8 cellular contexts compared by ENCODE assay signal in genomic region chr14:103563089-103563620, GRCh38. TPM values are rescaled to one million over a fixed set of nuclear protein-coding genes. Genes with fewer than 3 reads are reported as not detected.
DNase-seq lines count a peak whose midpoint lies in the region; ATAC-seq and TF ChIP-seq lines count a peak whose summit lies in the region.

No MANE protein-coding gene starts in this region.

- H3K9me3 Mint-ChIP-seq in CD14-positive monocyte = no peaks in the 10 kb centered on the region

- peak; percentile 38 for ATAC-seq in GM19467 (IDR thresholded peaks at IDR 0.05; ENCODE audit: unreplicated experiment)

- H3K36me3 Mint-ChIP-seq in CD14-positive monocyte = peaks cover 24 to 34% of the 10 kb centered on the region in 2 donors

- DNase-seq in CD14-positive monocyte (ENCODE audit: low spot score) (no peak), HPDE6-E6E7 (ENCODE audit: extremely low spot score) (peak; percentile 82), WERI-Rb-1 (no peak), foreskin fibroblast (no peak), prostate gland (ENCODE audit: low spot score) (peak; percentile 51), OCI-M1 (lab: John Stamatoyannopoulos, UW) (no peak), NCI-H187 treated with DMSO at 0.1 percent for 48 hours (lab: John Stamatoyannopoulos, UW) (no peak)

- WGBS in prostate gland = under 1% methylated on average over 35 of the region's 35 CpGs

- peaks cover 36% of the 10 kb centered on the region for H3K4me1 Mint-ChIP-seq in CD14-positive monocyte

- H3K27ac Mint-ChIP-seq in CD14-positive monocyte = peak overlapping the region; percentile 48 to 91 (median 81)

- H3K9me3 ChIP-seq in WERI-Rb-1 (ENCODE audit: severe bottlenecking) (no peaks in the 10 kb centered on the region), prostate gland (no peaks in the 10 kb centered on the region)

- TF ChIP-seq CTCF in CD14-positive monocyte (IDR thresholded peaks at IDR 0.05) (no peak), WERI-Rb-1 (IDR thresholded peaks at IDR 0.05; ENCODE audit: low read depth, low read length) (no peak), foreskin fibroblast (IDR thresholded peaks at IDR 0.05; ENCODE audit: low read depth, low read length) (no peak), prostate gland (IDR thresholded peaks at IDR 0.05) (no peak)

- intact Hi-C loops in CD14-positive monocyte (cut with micrococcal nuclease) = loop anchor here (2.0 to 5.0 kb wide), 3 partner anchors 41 to 66 kb away; partner anchors contain the start of genes KLC1 (in 2 of the 2) and CKB (in 1 of the 2)
- intact Hi-C loops in prostate gland (cut with DNase I) = loop anchor here (10.0 kb wide), 1 partner anchor 152 kb away; the partner anchor contains the start of genes XRCC3 and ZFYVE21

- H3K27ac ChIP-seq in WERI-Rb-1 = peak overlapping the region; percentile 90
- H3K27ac ChIP-seq in prostate gland = peak overlapping the region; percentile 84 to 97

- peaks cover 13% of the 10 kb centered on the region for H3K4me1 ChIP-seq in prostate gland (replicated peaks)

- H3K4me3 ChIP-seq in WERI-Rb-1 (ENCODE audit: low read depth, low read length) (peak overlapping the region; percentile 73), foreskin fibroblast (ENCODE audit: low read depth in 1 of 2, low read length in 2 of 2) (peak overlapping the region; percentile 72 to 84), prostate gland (peak overlapping the region; percentile 88 to 96)

- H3K36me3 ChIP-seq in WERI-Rb-1 = peaks cover 38% of the 10 kb centered on the region
- no peaks in the 10 kb centered on the region for H3K36me3 ChIP-seq in prostate gland

- H3K27me3 Mint-ChIP-seq in CD14-positive monocyte (ENCODE audit: low read depth in 3 of 3) = no peaks in the 10 kb centered on the region

- TF ChIP-seq POLR2A in prostate gland (IDR thresholded peaks at IDR 0.05) = no peak

- H3K4me3 Mint-ChIP-seq in CD14-positive monocyte = peak overlapping the region; percentile 90 to 96

- H3K27me3 ChIP-seq in WERI-Rb-1 (ENCODE audit: insufficient read depth, low read depth, severe bottlenecking) (no peaks in the 10 kb centered on the region), prostate gland (replicated peaks; ENCODE audit: insufficient read depth) (no peaks in the 10 kb centered on the region)

RNA-seq across cellular contexts. Expression of gene COA8, which starts 0.4 kb away (rescaled TPM):
- polyA plus RNA-seq in CD14-positive monocyte = 10 to 100 TPM; 52.3 to 58.1 TPM
- total RNA-seq in prostate gland = 10 to 100 TPM; 24.3 to 24.9 TPM

RNA-seq across cellular contexts. Expression of gene BAG5, which starts 0.7 kb away (rescaled TPM):
- polyA plus RNA-seq in CD14-positive monocyte = 10 to 100 TPM; 30.1 to 33.1 TPM
- 10 to 100 TPM; 31.2 to 33.3 TPM for total RNA-seq in prostate gland

RNA-seq across cellular contexts. Expression of gene TRMT61A, which starts 34.2 kb away (rescaled TPM):
- 1 to 10 TPM; 2.7 to 3.4 TPM for polyA plus RNA-seq in CD14-positive monocyte
- total RNA-seq in prostate gland = 10 to 100 TPM; 19.6 to 40.4 TPM

RNA-seq across cellular contexts. Expression of gene CKB, which starts 40.5 kb away (rescaled TPM):
- 1 to 10 TPM in 1 of 2 donors, under 1 TPM in 1; 0.76 to 2.7 TPM for polyA plus RNA-seq in CD14-positive monocyte
- total RNA-seq in prostate gland = 1,000 to 10,000 TPM; 1,199 to 1,838 TPM

Comparison
In these comparisons a context has a peak if more than half of its experiments do, and no peak if none do; other contexts are left out.
1. DNase-seq: peak in HPDE6-E6E7 (single experiment) and prostate gland (single experiment); none in CD14-positive monocyte (single experiment), WERI-Rb-1 (single experiment), foreskin fibroblast (0 of 2), OCI-M1 (single experiment) and NCI-H187 treated with DMSO at 0.1 percent for 48 hours (single experiment).
2. Peak in every context shown above with its lines, with median percentiles within 50 percentile points of each other: H3K4me3 ChIP-seq.